In genomic region chr10:91562839-91563581, GRCh38 we compare ENCODE assay signal across 13 cellular contexts.
DNase-seq lines count a peak whose midpoint lies in the region; ATAC-seq and TF ChIP-seq lines count a peak whose summit lies in the region.
"Had no signal": no experiment of that assay in that cellular context is flagged by ENCODE, and none has a peak within 500 bp of the region (broad histone marks: within the 10 kb centered on the region; RNA-seq: fewer than 3 reads in every experiment).

No MANE protein-coding gene starts in this region.

- no peaks in the 10 kb centered on the region for H3K36me3 ChIP-seq in psoas muscle (ENCODE audit: insufficient read depth in 1 of 2, low read depth in 1 of 2)
- no peaks in the 10 kb centered on the region for H3K36me3 ChIP-seq in aorta (ENCODE audit: control insufficient read depth in 1 of 2, insufficient read depth in 2 of 2, low read length in 1 of 2)
- H3K36me3 ChIP-seq: HAP-1 had no signal

- intact Hi-C loops in right cardiac atrium (cut with DNase I): no loop called here
- intact Hi-C loops in left cardiac atrium (cut with DNase I): no loop called here
- intact Hi-C loops in psoas muscle (cut with DNase I): no loop called here
- intact Hi-C loops in aorta (cut with DNase I): no loop called here

- no peaks in the 10 kb centered on the region for H3K4me1 ChIP-seq in right cardiac atrium (ENCODE audit: control insufficient read depth, insufficient read depth, low read length)
- H3K4me1 ChIP-seq in psoas muscle: peaks cover 53% of the 10 kb centered on the region
- H3K4me1 ChIP-seq in aorta (ENCODE audit: control insufficient read depth in 1 of 2, insufficient read depth in 2 of 2, low read length in 2 of 2): peaks cover 0 to 2% of the 10 kb centered on the region in 2 donors
- H3K4me1 ChIP-seq: HAP-1 had no signal

- H3K27me3 ChIP-seq in right cardiac atrium (ENCODE audit: control insufficient read depth, insufficient read depth) (no peaks in the 10 kb centered on the region), psoas muscle (ENCODE audit: insufficient read depth in 3 of 3, low read length in 2 of 3) (no peaks in the 10 kb centered on the region), aorta (ENCODE audit: control insufficient read depth in 1 of 2, insufficient read depth in 2 of 2, low read length in 1 of 2) (no peaks in the 10 kb centered on the region)

- H3K9me3 ChIP-seq in right cardiac atrium (ENCODE audit: control insufficient read depth, low read length) (no peaks in the 10 kb centered on the region), psoas muscle (no peaks in the 10 kb centered on the region), aorta (ENCODE audit: control insufficient read depth, low read length) (no peaks in the 10 kb centered on the region)

- H3K4me3 ChIP-seq in right cardiac atrium (ENCODE audit: low read length) (no peak overlapping the region), psoas muscle (no peak overlapping the region), aorta (ENCODE audit: low read length in 2 of 2) (no peak overlapping the region)
- H3K4me3 ChIP-seq: HAP-1 had no signal

- H3K27ac ChIP-seq in right cardiac atrium (ENCODE audit: low read length) (peak overlapping the region; percentile 21), psoas muscle (peak overlapping the region; percentile 82), aorta (ENCODE audit: low read depth in 1 of 2, low read length in 2 of 2) (peak overlapping the region in 1 of 2 donors; percentile 73)

- no peak for TF ChIP-seq CTCF in psoas muscle (IDR thresholded peaks at IDR 0.05)

- DNase-seq in right cardiac atrium: no peak
- no peak for DNase-seq in left cardiac atrium
- DNase-seq in left lobe of liver (ENCODE audit: low spot score): no peak
- DNase-seq in psoas muscle: no peak
- no peak for DNase-seq in aorta
- DNase-seq in stimulated activated CD4-positive, alpha-beta T cell treated with anti-CD3 and anti-CD28 coated beads, Interleukin-4, amount 100 ng/mL, for 24 hours: no peak
- DNase-seq: C1 segment of cervical spinal cord; CD4-positive, alpha-beta T cell; DMS79 treated with DMSO at 0.1 percent for 48 hours; EL had no signal

- 83% methylated on average over 2 of the region's 2 CpGs for WGBS in right cardiac atrium
- WGBS in psoas muscle, 3 donors: 62 to 72% (median 63%) methylated on average over 2 of the region's 2 CpGs
- WGBS in aorta, 2 donors: 89 to 91% methylated on average over 2 of the region's 2 CpGs

- no peak for ATAC-seq in right cardiac atrium
- ATAC-seq in left cardiac atrium: no peak
- peak; percentile 71 for ATAC-seq in left lobe of liver
- ATAC-seq in psoas muscle: peak in 3 of 4 donors; percentile 47 to 60 (median 51)
- peak; percentile 15 for ATAC-seq in aorta (ENCODE audit: low FRiP score)
- no peak for ATAC-seq in GM21528 (IDR thresholded peaks at IDR 0.05; ENCODE audit: low FRiP score, unreplicated experiment)
- ATAC-seq in GM21381 (IDR thresholded peaks at IDR 0.05; ENCODE audit: unreplicated experiment): no peak

Comparison
In these comparisons a context has a peak if more than half of its experiments do, and no peak if none do; other contexts are left out.
1. ATAC-seq: peak in left lobe of liver (single experiment), psoas muscle (3 of 4) and aorta (single experiment); none in right cardiac atrium (0 of 2), left cardiac atrium (0 of 2), GM21528 (single experiment) and GM21381 (single experiment).